Comparison of ENCODE assay signal across 11 cellular contexts in genomic region chr17:57442401-57442823, GRCh38.
DNase-seq lines count a peak whose midpoint lies in the region; ATAC-seq and TF ChIP-seq lines count a peak whose summit lies in the region.
"Had no signal": no experiment of that assay in that cellular context is flagged by ENCODE, and none has a peak within 500 bp of the region (broad histone marks: within the 10 kb centered on the region; RNA-seq: fewer than 3 reads in every experiment).

No MANE protein-coding gene starts in this region.

- H3K36me3 ChIP-seq in uterus, result no peaks in the 10 kb centered on the region
- H3K36me3 ChIP-seq: MG63 had no signal

- DNase-seq in activated CD4-positive, alpha-beta T cell treated with anti-CD3 and anti-CD28 coated beads, Interleukin-2, amount 10 ng/mL, durations not matched to agents 24 days and 14 days, result no peak
- no peak for DNase-seq in activated CD4-positive, alpha-beta T cell treated with anti-CD3 and anti-CD28 coated beads, Interleukin-2, amount 50 U/mL, for 1 hour
- DNase-seq in T-helper 17 cell (no peak), fibroblast of pulmonary artery (ENCODE audit: low read depth) (peak; percentile 49), uterus (no peak), GM03348 (ENCODE audit: low spot score) (no peak)
- DNase-seq: ACHN, OCI-M1 had no signal

- H3K9me3 Mint-ChIP-seq in activated CD4-positive, alpha-beta T cell treated with anti-CD3 and anti-CD28 coated beads, Interleukin-2, amount 10 ng/mL, durations not matched to agents 24 days and 14 days, result peaks cover 4% of the 10 kb centered on the region
- H3K9me3 Mint-ChIP-seq in stimulated activated memory B cell treated with anti-CD40 and anti-IgM and Interleukin-4, amounts not matched to agents 10 μg/mL and 1 μg/mL and 100 μg/mL, for 72 hours, result no peaks in the 10 kb centered on the region

- H3K27me3 Mint-ChIP-seq in activated CD4-positive, alpha-beta T cell treated with anti-CD3 and anti-CD28 coated beads, Interleukin-2, amount 10 ng/mL, durations not matched to agents 24 days and 14 days, result no peaks in the 10 kb centered on the region
- H3K27me3 Mint-ChIP-seq in T-helper 17 cell, result no peaks in the 10 kb centered on the region
- no peaks in the 10 kb centered on the region for H3K27me3 Mint-ChIP-seq in stimulated activated memory B cell treated with anti-CD40 and anti-IgM and Interleukin-4, amounts not matched to agents 10 μg/mL and 1 μg/mL and 100 μg/mL, for 72 hours

- H3K4me1 Mint-ChIP-seq in activated CD4-positive, alpha-beta T cell treated with anti-CD3 and anti-CD28 coated beads, Interleukin-2, amount 10 ng/mL, durations not matched to agents 24 days and 14 days, result peaks cover 76% of the 10 kb centered on the region
- H3K4me1 Mint-ChIP-seq in T-helper 17 cell, result peaks cover 54% of the 10 kb centered on the region
- H3K4me1 Mint-ChIP-seq in stimulated activated memory B cell treated with anti-CD40 and anti-IgM and Interleukin-4, amounts not matched to agents 10 μg/mL and 1 μg/mL and 100 μg/mL, for 72 hours, result peaks cover 72% of the 10 kb centered on the region

- H3K27ac Mint-ChIP-seq in activated CD4-positive, alpha-beta T cell treated with anti-CD3 and anti-CD28 coated beads, Interleukin-2, amount 10 ng/mL, durations not matched to agents 24 days and 14 days, result peak overlapping the region; percentile 93
- peak overlapping the region; percentile 94 for H3K27ac Mint-ChIP-seq in T-helper 17 cell
- H3K27ac Mint-ChIP-seq in stimulated activated memory B cell treated with anti-CD40 and anti-IgM and Interleukin-4, amounts not matched to agents 10 μg/mL and 1 μg/mL and 100 μg/mL, for 72 hours, result peak overlapping the region; percentile 96

- H3K36me3 Mint-ChIP-seq in activated CD4-positive, alpha-beta T cell treated with anti-CD3 and anti-CD28 coated beads, Interleukin-2, amount 10 ng/mL, durations not matched to agents 24 days and 14 days (ENCODE audit: low read depth), result peaks cover 20% of the 10 kb centered on the region
- peaks cover 3% of the 10 kb centered on the region for H3K36me3 Mint-ChIP-seq in T-helper 17 cell (ENCODE audit: low read depth)
- peaks cover under 1% of the 10 kb centered on the region for H3K36me3 Mint-ChIP-seq in stimulated activated memory B cell treated with anti-CD40 and anti-IgM and Interleukin-4, amounts not matched to agents 10 μg/mL and 1 μg/mL and 100 μg/mL, for 72 hours

- ATAC-seq in T-helper 17 cell (no peak), HG02973 (IDR thresholded peaks at IDR 0.05; ENCODE audit: unreplicated experiment) (no peak)
- no peak for ATAC-seq in stimulated activated memory B cell treated with anti-CD40 and anti-IgM and Interleukin-4, amounts not matched to agents 10 μg/mL and 1 μg/mL and 100 μg/mL, for 72 hours

- H3K4me1 ChIP-seq in uterus, result peaks cover 0 to 4% of the 10 kb centered on the region in 2 donors

- H3K27ac ChIP-seq in uterus, result no peak overlapping the region

- peak overlapping the region; percentile 78 for H3K4me3 Mint-ChIP-seq in activated CD4-positive, alpha-beta T cell treated with anti-CD3 and anti-CD28 coated beads, Interleukin-2, amount 10 ng/mL, durations not matched to agents 24 days and 14 days
- no peak overlapping the region for H3K4me3 Mint-ChIP-seq in T-helper 17 cell
- no peak overlapping the region for H3K4me3 Mint-ChIP-seq in stimulated activated memory B cell treated with anti-CD40 and anti-IgM and Interleukin-4, amounts not matched to agents 10 μg/mL and 1 μg/mL and 100 μg/mL, for 72 hours

- TF ChIP-seq CTCF in fibroblast of pulmonary artery (IDR thresholded peaks at IDR 0.05; ENCODE audit: low read length, missing control alignments) (no peak), uterus (IDR thresholded peaks at IDR 0.05) (no peak)

- H3K27me3 ChIP-seq in uterus, result no peaks in the 10 kb centered on the region
- H3K27me3 ChIP-seq: MG63 had no signal

- H3K9me3 ChIP-seq in T-helper 17 cell (ENCODE audit: control insufficient read depth, low read length, poor library complexity, severe bottlenecking), result no peaks in the 10 kb centered on the region
- H3K9me3 ChIP-seq in uterus, result no peaks in the 10 kb centered on the region

- H3K4me3 ChIP-seq in fibroblast of pulmonary artery (replicated peaks; ENCODE audit: low read depth, low read length) (no peak overlapping the region), uterus (no peak overlapping the region)
- H3K4me3 ChIP-seq: MG63 had no signal

- no peak for TF ChIP-seq POLR2A in uterus (IDR thresholded peaks at IDR 0.05)

- intact Hi-C loops in activated CD4-positive, alpha-beta T cell treated with anti-CD3 and anti-CD28 coated beads, Interleukin-2, amount 10 ng/mL, durations not matched to agents 24 days and 14 days (cut with micrococcal nuclease), result no loop called here
- intact Hi-C loops in uterus (cut with DNase I; ENCODE audit: low total_unique reads), result no loop called here
